ENCODE assay signal across 1 cellular context in genomic region chr9:111857555-111858211, GRCh38.
TF ChIP-seq lines count a peak whose summit lies in the region.

No MANE protein-coding gene starts in this region.

TF ChIP-seq in GM23338, 12 proteins besides CTCF, POLR2A, EP300 and RAD21 (continued from another document):
- TF ChIP-seq, protein P1, sequence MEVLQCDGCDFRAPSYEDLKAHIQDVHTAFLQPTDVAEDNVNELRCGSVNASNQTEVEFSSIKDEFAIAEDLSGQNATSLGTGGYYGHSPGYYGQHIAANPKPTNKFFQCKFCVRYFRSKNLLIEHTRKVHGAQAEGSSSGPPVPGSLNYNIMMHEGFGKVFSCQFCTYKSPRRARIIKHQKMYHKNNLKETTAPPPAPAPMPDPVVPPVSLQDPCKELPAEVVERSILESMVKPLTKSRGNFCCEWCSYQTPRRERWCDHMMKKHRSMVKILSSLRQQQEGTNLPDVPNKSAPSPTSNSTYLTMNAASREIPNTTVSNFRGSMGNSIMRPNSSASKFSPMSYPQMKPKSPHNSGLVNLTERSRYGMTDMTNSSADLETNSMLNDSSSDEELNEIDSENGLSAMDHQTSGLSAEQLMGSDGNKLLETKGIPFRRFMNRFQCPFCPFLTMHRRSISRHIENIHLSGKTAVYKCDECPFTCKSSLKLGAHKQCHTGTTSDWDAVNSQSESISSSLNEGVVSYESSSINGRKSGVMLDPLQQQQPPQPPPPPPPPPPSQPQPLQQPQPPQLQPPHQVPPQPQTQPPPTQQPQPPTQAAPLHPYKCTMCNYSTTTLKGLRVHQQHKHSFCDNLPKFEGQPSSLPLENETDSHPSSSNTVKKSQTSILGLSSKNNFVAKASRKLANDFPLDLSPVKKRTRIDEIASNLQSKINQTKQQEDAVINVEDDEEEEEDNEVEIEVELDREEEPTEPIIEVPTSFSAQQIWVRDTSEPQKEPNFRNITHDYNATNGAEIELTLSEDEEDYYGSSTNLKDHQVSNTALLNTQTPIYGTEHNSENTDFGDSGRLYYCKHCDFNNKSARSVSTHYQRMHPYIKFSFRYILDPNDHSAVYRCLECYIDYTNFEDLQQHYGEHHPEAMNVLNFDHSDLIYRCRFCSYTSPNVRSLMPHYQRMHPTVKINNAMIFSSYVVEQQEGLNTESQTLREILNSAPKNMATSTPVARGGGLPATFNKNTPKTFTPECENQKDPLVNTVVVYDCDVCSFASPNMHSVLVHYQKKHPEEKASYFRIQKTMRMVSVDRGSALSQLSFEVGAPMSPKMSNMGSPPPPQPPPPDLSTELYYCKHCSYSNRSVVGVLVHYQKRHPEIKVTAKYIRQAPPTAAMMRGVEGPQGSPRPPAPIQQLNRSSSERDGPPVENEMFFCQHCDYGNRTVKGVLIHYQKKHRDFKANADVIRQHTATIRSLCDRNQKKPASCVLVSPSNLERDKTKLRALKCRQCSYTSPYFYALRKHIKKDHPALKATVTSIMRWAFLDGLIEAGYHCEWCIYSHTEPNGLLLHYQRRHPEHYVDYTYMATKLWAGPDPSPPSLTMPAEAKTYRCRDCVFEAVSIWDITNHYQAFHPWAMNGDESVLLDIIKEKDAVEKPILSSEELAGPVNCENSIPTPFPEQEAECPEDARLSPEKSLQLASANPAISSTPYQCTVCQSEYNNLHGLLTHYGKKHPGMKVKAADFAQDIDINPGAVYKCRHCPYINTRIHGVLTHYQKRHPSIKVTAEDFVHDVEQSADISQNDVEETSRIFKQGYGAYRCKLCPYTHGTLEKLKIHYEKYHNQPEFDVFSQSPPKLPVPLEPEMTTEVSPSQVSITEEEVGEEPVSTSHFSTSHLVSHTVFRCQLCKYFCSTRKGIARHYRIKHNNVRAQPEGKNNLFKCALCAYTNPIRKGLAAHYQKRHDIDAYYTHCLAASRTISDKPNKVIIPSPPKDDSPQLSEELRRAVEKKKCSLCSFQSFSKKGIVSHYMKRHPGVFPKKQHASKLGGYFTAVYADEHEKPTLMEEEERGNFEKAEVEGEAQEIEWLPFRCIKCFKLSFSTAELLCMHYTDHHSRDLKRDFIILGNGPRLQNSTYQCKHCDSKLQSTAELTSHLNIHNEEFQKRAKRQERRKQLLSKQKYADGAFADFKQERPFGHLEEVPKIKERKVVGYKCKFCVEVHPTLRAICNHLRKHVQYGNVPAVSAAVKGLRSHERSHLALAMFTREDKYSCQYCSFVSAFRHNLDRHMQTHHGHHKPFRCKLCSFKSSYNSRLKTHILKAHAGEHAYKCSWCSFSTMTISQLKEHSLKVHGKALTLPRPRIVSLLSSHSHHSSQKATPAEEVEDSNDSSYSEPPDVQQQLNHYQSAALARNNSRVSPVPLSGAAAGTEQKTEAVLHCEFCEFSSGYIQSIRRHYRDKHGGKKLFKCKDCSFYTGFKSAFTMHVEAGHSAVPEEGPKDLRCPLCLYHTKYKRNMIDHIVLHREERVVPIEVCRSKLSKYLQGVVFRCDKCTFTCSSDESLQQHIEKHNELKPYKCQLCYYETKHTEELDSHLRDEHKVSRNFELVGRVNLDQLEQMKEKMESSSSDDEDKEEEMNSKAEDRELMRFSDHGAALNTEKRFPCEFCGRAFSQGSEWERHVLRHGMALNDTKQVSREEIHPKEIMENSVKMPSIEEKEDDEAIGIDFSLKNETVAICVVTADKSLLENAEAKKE (CRISPR knock-in tag; IDR thresholded peaks at IDR 0.05) = no peak
- TF ChIP-seq, protein P2, sequence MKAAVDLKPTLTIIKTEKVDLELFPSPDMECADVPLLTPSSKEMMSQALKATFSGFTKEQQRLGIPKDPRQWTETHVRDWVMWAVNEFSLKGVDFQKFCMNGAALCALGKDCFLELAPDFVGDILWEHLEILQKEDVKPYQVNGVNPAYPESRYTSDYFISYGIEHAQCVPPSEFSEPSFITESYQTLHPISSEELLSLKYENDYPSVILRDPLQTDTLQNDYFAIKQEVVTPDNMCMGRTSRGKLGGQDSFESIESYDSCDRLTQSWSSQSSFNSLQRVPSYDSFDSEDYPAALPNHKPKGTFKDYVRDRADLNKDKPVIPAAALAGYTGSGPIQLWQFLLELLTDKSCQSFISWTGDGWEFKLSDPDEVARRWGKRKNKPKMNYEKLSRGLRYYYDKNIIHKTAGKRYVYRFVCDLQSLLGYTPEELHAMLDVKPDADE (IDR thresholded peaks at IDR 0.05) = no peak
- no peak for TF ChIP-seq CREB1 (CRISPR knock-in tag; IDR thresholded peaks at IDR 0.05; ENCODE audit: low read depth)
TF ChIP-seq in GM23338: peak in this region for 0.
